Comparison of ENCODE assay signal across 9 cellular contexts in the genomic region with DNA sequence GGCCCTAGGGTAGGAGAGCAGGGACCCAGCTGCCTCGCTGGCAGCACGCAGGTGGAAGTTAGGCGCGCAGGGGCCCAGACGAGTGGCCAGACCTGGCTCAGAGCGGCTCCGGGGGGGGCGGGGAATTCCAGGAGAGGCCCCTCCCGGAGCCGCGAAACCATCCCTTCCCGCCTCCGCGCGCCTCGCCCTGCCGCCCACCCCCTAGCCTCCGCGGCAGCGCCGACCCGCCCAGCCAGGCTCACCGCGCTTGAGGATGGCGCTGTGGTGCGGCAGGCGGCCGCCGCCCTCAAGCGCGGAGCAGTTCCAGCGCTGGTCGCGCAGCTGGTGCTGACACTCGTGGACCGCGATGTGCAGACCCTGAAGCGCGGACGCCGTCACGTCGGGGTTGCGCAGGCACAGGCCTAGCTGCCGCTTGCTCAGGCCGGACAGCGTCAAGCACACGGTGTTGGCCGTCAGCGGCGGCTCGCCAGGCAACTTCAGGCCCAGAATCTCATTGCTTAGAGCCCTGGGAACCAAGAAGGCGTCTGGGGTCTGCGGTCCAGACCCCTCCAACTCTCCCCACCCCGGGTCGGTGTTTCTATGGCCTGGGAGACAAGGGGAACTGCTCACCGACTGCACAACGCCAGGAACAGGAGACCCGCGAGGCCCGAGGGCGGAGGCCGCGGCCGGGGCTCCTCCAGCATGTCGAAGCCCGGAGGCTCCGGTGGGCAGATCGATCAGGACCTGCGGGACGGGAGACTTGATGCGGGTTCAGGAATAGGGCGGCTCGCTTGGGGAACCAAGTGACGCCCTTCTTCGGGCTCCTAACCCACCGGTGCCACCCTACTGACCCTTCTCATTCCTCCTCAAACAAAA. TPM values are rescaled to one million over a fixed set of nuclear protein-coding genes. Genes with fewer than 3 reads are reported as not detected.
DNase-seq lines count a peak whose midpoint lies in the region.
"Had no signal": no experiment of that assay in that cellular context is flagged by ENCODE, and none has a peak within 500 bp of the region (broad histone marks: within the 10 kb centered on the region; RNA-seq: fewer than 3 reads in every experiment).

No MANE protein-coding gene starts in this region.

- no peak overlapping the region for H2BK5ac ChIP-seq in neuronal stem cell (ENCODE audit: low read length)

- no peak overlapping the region for H2BK12ac ChIP-seq in neuronal stem cell (ENCODE audit: low read length)

- no peak overlapping the region for H4K91ac ChIP-seq in neuronal stem cell (ENCODE audit: low read depth, low read length, poor library complexity)

- H3K36me3 Mint-ChIP-seq in CD8-positive, alpha-beta memory T cell = peaks cover 0 to 2% (median 0%) of the 10 kb centered on the region in 3 donors

- H3K4me3 ChIP-seq in CD8-positive, alpha-beta memory T cell (ENCODE audit: low read length) = peak overlapping the region; percentile 39
- peak overlapping the region in 1 of 2 donors; percentile 69 for H3K4me3 ChIP-seq in neuronal stem cell (ENCODE audit: low read length in 2 of 2)

- H3K9me3 Mint-ChIP-seq in CD8-positive, alpha-beta memory T cell = no peaks in the 10 kb centered on the region

- H3K4me3 Mint-ChIP-seq in CD8-positive, alpha-beta memory T cell = peak overlapping the region; percentile 24 to 82 (median 63)

- no CpG with 5 or more reads among the region's 77 CpGs for WGBS in neuronal stem cell (ENCODE audit: extremely low coverage in 2 of 2, insufficient read length in 2 of 2, insufficient replicate concordance in 1 of 2), 2 donors

- peak overlapping the region; percentile 56 for H3K18ac ChIP-seq in neuronal stem cell (ENCODE audit: low read length)

- H3K14ac ChIP-seq in neuronal stem cell (ENCODE audit: low read length) = no peak overlapping the region

- no peak overlapping the region for H3K27ac ChIP-seq in CD8-positive, alpha-beta memory T cell (ENCODE audit: low read depth, low read length)
- H3K27ac ChIP-seq in neuronal stem cell (replicated peaks; ENCODE audit: low read length) = no peak overlapping the region
- H3K27ac ChIP-seq: neutrophil had no signal

- H3K79me1 ChIP-seq in neuronal stem cell (ENCODE audit: low read depth, low read length) = no peaks in the 10 kb centered on the region

- no peak overlapping the region for H4K8ac ChIP-seq in neuronal stem cell (ENCODE audit: low read depth, low read length)

- POLR2A ChIA-PET in CD8-positive, alpha-beta memory T cell (lab: Charles Lee) = interaction anchor here (1.6 kb wide), 1 partner anchor 10 kb away, joined by 5 read pairs; no protein-coding TSS in a partner anchor

- no peak overlapping the region for H2BK120ac ChIP-seq in neuronal stem cell (ENCODE audit: low read depth, low read length)

- no peak overlapping the region for H2BK15ac ChIP-seq in neuronal stem cell (ENCODE audit: low read length)

- H2AK5ac ChIP-seq in neuronal stem cell (ENCODE audit: low read depth, low read length) = peak overlapping the region; percentile 22

- peak overlapping the region; percentile 83 for H3K9ac ChIP-seq in neuronal stem cell (ENCODE audit: low read depth, low read length, poor library complexity)

- H3K27me3 ChIP-seq in CD8-positive, alpha-beta memory T cell (ENCODE audit: insufficient read depth, low read length, poor library complexity, severe bottlenecking) = peaks cover 42% of the 10 kb centered on the region
- peaks cover 42 to 93% (median 91%) of the 10 kb centered on the region in 3 experiments for H3K27me3 ChIP-seq in neuronal stem cell (ENCODE audit: control insufficient read depth in 3 of 3, insufficient read depth in 3 of 3, low read depth in 1 of 3, low read length in 3 of 3)

- H3K27me3 Mint-ChIP-seq in CD8-positive, alpha-beta memory T cell = peaks cover 30 to 34% of the 10 kb centered on the region in 2 donors

- H3K36me3 ChIP-seq in CD8-positive, alpha-beta memory T cell (ENCODE audit: insufficient read depth, low read length) = no peaks in the 10 kb centered on the region
- no peaks in the 10 kb centered on the region for H3K36me3 ChIP-seq in neuronal stem cell (replicated peaks in 1 of 2; ENCODE audit: control insufficient read depth in 2 of 2, insufficient read depth in 2 of 2, low read length in 2 of 2)
- H3K36me3 ChIP-seq: neutrophil had no signal

- no peaks in the 10 kb centered on the region for H3K9me3 ChIP-seq in CD8-positive, alpha-beta memory T cell (ENCODE audit: low read length)
- H3K9me3 ChIP-seq in neuronal stem cell (replicated peaks in 1 of 2; ENCODE audit: control insufficient read depth in 2 of 2, insufficient read depth in 1 of 2, low read depth in 1 of 2, low read length in 2 of 2) = peaks cover 1 to 3% of the 10 kb centered on the region in 2 donors
- H3K9me3 ChIP-seq: neutrophil had no signal

- H2AFZ ChIP-seq in neuronal stem cell (ENCODE audit: low read length) = peak overlapping the region; percentile 87

- DNase-seq in CD8-positive, alpha-beta memory T cell = peak in 4 of 5 donors; percentile 28 to 61 (median 32)
- DNase-seq in HuH-7.5 (ENCODE audit: low spot score) (peak; percentile 74), dermis blood vessel endothelial cell (peak; percentile 37), neuronal stem cell (ENCODE audit: low spot score) (no peak), SIG-M5 treated with dmso at 0.1 percent for 504 hours (lab: John Stamatoyannopoulos, UW; ENCODE audit: unreplicated experiment) (no peak), occipital lobe (lab: John Stamatoyannopoulos, UW) (no peak), GDM1 (lab: John Stamatoyannopoulos, UW) (no peak)
- no peak for DNase-seq in activated CD4-positive, CD25-positive, alpha-beta regulatory T cell treated with anti-CD3 and anti-CD28 coated beads, Interleukin-2, amount 50 U/mL, for 72 hours

- H3K4me2 ChIP-seq in neuronal stem cell (ENCODE audit: insufficient read depth, low read length, poor library complexity, severe bottlenecking) = peak overlapping the region; percentile 78

- peaks cover 36% of the 10 kb centered on the region for H3K4me1 ChIP-seq in CD8-positive, alpha-beta memory T cell (ENCODE audit: insufficient read depth, low read length)
- peaks cover 9 to 15% of the 10 kb centered on the region in 2 donors for H3K4me1 ChIP-seq in neuronal stem cell (ENCODE audit: control insufficient read depth in 2 of 2, insufficient read depth in 1 of 2, low read depth in 1 of 2, low read length in 2 of 2)

- peak overlapping the region in 1 of 8 donors; percentile 11 for H3K27ac Mint-ChIP-seq in CD8-positive, alpha-beta memory T cell

- peaks cover 19 to 37% (median 22%) of the 10 kb centered on the region in 3 donors for H3K4me1 Mint-ChIP-seq in CD8-positive, alpha-beta memory T cell

- H3K23ac ChIP-seq in neuronal stem cell (ENCODE audit: low read depth, low read length, poor library complexity) = no peak overlapping the region

- H3K4ac ChIP-seq in neuronal stem cell (ENCODE audit: low read length) = no peak overlapping the region

- CTCF ChIA-PET in CD8-positive, alpha-beta memory T cell (lab: Charles Lee) = interaction anchor here (0.7 to 4.9 kb wide), 11 partner anchors 9 to 160 kb away, joined by 3 to 45 read pairs (median 4); a partner anchor contains a TSS

RNA-seq across cellular contexts. Expression of a gene that starts 1.5 kb away (rescaled TPM):
- total RNA-seq in CD8-positive, alpha-beta memory T cell = 1 to 10 TPM; 1.4 TPM
- polyA plus RNA-seq in CD8-positive, alpha-beta memory T cell = 0.21 TPM
- total RNA-seq in dermis blood vessel endothelial cell = 0.05 TPM in 1 of 2 replicates, not detected in the other
- 0.04 TPM for polyA plus RNA-seq in neuronal stem cell (2013, experiment 1 of 2)
- polyA plus RNA-seq in neuronal stem cell (2013, experiment 2 of 2) = not detected
- 6.2 TPM for total RNA-seq in occipital lobe

RNA-seq across cellular contexts. Expression of a gene that starts 8.0 kb away (rescaled TPM):
- not detected for total RNA-seq in CD8-positive, alpha-beta memory T cell
- 2.3 TPM for polyA plus RNA-seq in CD8-positive, alpha-beta memory T cell
- not detected in 2 replicates for total RNA-seq in dermis blood vessel endothelial cell
- polyA plus RNA-seq in neuronal stem cell (2013, experiment 1 of 2) = 0.11 TPM
- polyA plus RNA-seq in neuronal stem cell (2013, experiment 2 of 2) = 0.03 TPM
- total RNA-seq in occipital lobe = not detected

RNA-seq across cellular contexts. Expression of a gene that starts 12.8 kb away (rescaled TPM):
- total RNA-seq in CD8-positive, alpha-beta memory T cell = 10 to 100 TPM; 91.5 to 91.8 TPM
- 24.5 TPM for polyA plus RNA-seq in CD8-positive, alpha-beta memory T cell
- total RNA-seq in dermis blood vessel endothelial cell (46.1 and 61.5 TPM in 2 replicates), occipital lobe (67.5 TPM)
- polyA plus RNA-seq in neuronal stem cell (2013, experiment 1 of 2) = 72.0 TPM
- polyA plus RNA-seq in neuronal stem cell (2013, experiment 2 of 2) = 77.4 TPM

RNA-seq across cellular contexts. Expression of a gene that starts 29.1 kb away (rescaled TPM):
- total RNA-seq in CD8-positive, alpha-beta memory T cell = under 1 TPM; 0.33 to 0.39 TPM
- polyA plus RNA-seq in CD8-positive, alpha-beta memory T cell = not detected
- total RNA-seq in dermis blood vessel endothelial cell = under 0.01 and 0.19 TPM in 2 replicates
- 0.10 TPM for polyA plus RNA-seq in neuronal stem cell (2013, experiment 1 of 2)
- polyA plus RNA-seq in neuronal stem cell (2013, experiment 2 of 2) = 0.07 TPM
- 9.2 TPM for total RNA-seq in occipital lobe

RNA-seq across cellular contexts. Expression of a gene that starts 44.8 kb away (rescaled TPM):
- 100 to 1,000 TPM in 1 of 2 experiments, 10 to 100 TPM in 1; 98.3 to 103 TPM for total RNA-seq in CD8-positive, alpha-beta memory T cell
- polyA plus RNA-seq in CD8-positive, alpha-beta memory T cell = 238 TPM
- total RNA-seq in dermis blood vessel endothelial cell (11.6 and 16.4 TPM in 2 replicates), occipital lobe (3.6 TPM)
- polyA plus RNA-seq in neuronal stem cell (2013, experiment 1 of 2) = 12.1 TPM
- 11.6 TPM for polyA plus RNA-seq in neuronal stem cell (2013, experiment 2 of 2)

Comparison
In these comparisons a context has a peak if more than half of its experiments do, and no peak if none do; other contexts are left out.
1. DNase-seq: peak in CD8-positive, alpha-beta memory T cell (4 of 5), HuH-7.5 (single experiment) and dermis blood vessel endothelial cell (single experiment); none in neuronal stem cell (single experiment), SIG-M5 treated with dmso at 0.1 percent for 504 hours (single experiment), activated CD4-positive, CD25-positive, alpha-beta regulatory T cell treated with anti-CD3 and anti-CD28 coated beads, Interleukin-2, amount 50 U/mL, for 72 hours (single experiment), occipital lobe (single experiment) and GDM1 (single experiment).